In genomic region chr3:75332784-75333183, GRCh38 we compare ENCODE assay signal across 1 cellular context.
TF ChIP-seq lines count a peak whose summit lies in the region.

No MANE protein-coding gene starts in this region.

TF ChIP-seq in IMR-90, 13 proteins besides CTCF, POLR2A, EP300 and RAD21:
- TF ChIP-seq RFX5 (IDR thresholded peaks at IDR 0.05; ENCODE audit: low read depth, low read length) (no peak), CHD1 (IDR thresholded peaks at IDR 0.05; ENCODE audit: low read depth, low read length) (no peak), RCOR1 (IDR thresholded peaks at IDR 0.05; ENCODE audit: insufficient replicate concordance, low read length) (no peak), SMC3 (IDR thresholded peaks at IDR 0.05; ENCODE audit: low read depth, low read length) (no peak), NFE2L2 (IDR thresholded peaks at IDR 0.05; ENCODE audit: low read depth, low read length) (no peak), FOS (IDR thresholded peaks at IDR 0.05; ENCODE audit: low read depth, low read length) (no peak), MAFK (IDR thresholded peaks at IDR 0.05; ENCODE audit: low read depth, low read length) (no peak), BHLHE40 (IDR thresholded peaks at IDR 0.05; ENCODE audit: low read depth, low read length) (no peak), USF2 (IDR thresholded peaks at IDR 0.05; ENCODE audit: low read depth, low read length) (no peak), ELK1 (IDR thresholded peaks at IDR 0.05; ENCODE audit: borderline replicate concordance, low read depth, low read length) (no peak), MAZ (IDR thresholded peaks at IDR 0.05; ENCODE audit: borderline replicate concordance, low read depth, low read length) (no peak), MXI1 (IDR thresholded peaks at IDR 0.05; ENCODE audit: borderline replicate concordance, low read depth, low read length) (no peak), CEBPB (IDR thresholded peaks at IDR 0.05; ENCODE audit: low read depth, low read length) (no peak)
